ENCODE assay signal across 17 cellular contexts in the genomic region with DNA sequence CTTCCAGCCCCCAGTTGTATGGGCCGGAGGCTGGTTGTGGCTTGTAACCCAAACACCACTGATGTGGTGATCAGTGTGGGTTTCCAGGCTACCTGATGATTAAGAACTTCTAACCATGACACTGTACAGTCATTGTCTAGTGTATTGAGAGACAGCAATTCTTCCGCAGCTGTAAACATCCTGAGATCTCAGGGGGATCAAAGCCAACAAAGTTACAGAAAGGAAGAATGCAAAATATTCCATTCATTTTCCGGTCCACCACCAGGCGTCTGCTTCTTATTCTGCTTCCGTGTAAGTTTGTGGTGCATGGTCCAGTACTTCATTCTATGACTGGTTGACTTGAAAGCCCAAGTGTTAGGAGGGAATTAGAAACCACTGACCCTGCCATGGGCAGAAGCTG. TPM values are rescaled to one million over a fixed set of nuclear protein-coding genes. Genes with fewer than 3 reads are reported as not detected.
DNase-seq lines count a peak whose midpoint lies in the region; TF ChIP-seq lines count a peak whose summit lies in the region.
"Had no signal": no experiment of that assay in that cellular context is flagged by ENCODE, and none has a peak within 500 bp of the region (broad histone marks: within the 10 kb centered on the region; RNA-seq: fewer than 3 reads in every experiment).

No MANE protein-coding gene starts in this region.

- CTCF ChIA-PET in BJ (lab: Yijun Ruan, JAX): interaction anchor here (0.6 to 1.7 kb wide), 5 partner anchors 14 to 391 kb away, joined by 3 to 4 read pairs (median 3); no protein-coding TSS in a partner anchor

- H3K36me3 ChIP-seq in BJ (ENCODE audit: control insufficient read depth, insufficient read depth, low read length): no peaks in the 10 kb centered on the region
- no peaks in the 10 kb centered on the region for H3K36me3 ChIP-seq in endodermal cell (ENCODE audit: control insufficient read depth, insufficient read depth, low read length)
- H3K36me3 ChIP-seq: uterus had no signal

- H3K27me3 ChIP-seq in BJ (ENCODE audit: control insufficient read depth, insufficient read depth, low read length) (no peaks in the 10 kb centered on the region), endodermal cell (ENCODE audit: control insufficient read depth, insufficient read depth, low read length, poor library complexity, severe bottlenecking) (peaks cover 8% of the 10 kb centered on the region)
- H3K27me3 ChIP-seq: uterus had no signal

- peaks cover 13% of the 10 kb centered on the region for H3K9me3 Mint-ChIP-seq in endodermal cell
- H3K9me3 Mint-ChIP-seq: activated naive CD8-positive, alpha-beta T cell treated with anti-CD3 and anti-CD28 coated beads, Interleukin-2, amount 10 ng/mL, durations not matched to agents 7 days and 5 days; T-helper 1 cell treated with Interleukin-12 subunit alpha and Interleukin-12 subunit beta and Interleukin-4 antibody, amounts not matched to agents 30 μg/mL and 1 μg/mL, for 36 hours had no signal

- no peaks in the 10 kb centered on the region for H3K4me1 Mint-ChIP-seq in endodermal cell
- H3K4me1 Mint-ChIP-seq: activated CD4-positive, alpha-beta T cell treated with anti-CD3 and anti-CD28 coated beads for 36 hours; activated naive CD8-positive, alpha-beta T cell treated with anti-CD3 and anti-CD28 coated beads, Interleukin-2, amount 10 ng/mL, durations not matched to agents 7 days and 5 days had no signal

- H3K9ac ChIP-seq in endodermal cell (ENCODE audit: extremely low read depth, low read length, poor library complexity, severe bottlenecking): no peak overlapping the region

- H3K36me3 Mint-ChIP-seq in endodermal cell (ENCODE audit: low read depth): no peaks in the 10 kb centered on the region
- H3K36me3 Mint-ChIP-seq: activated naive CD8-positive, alpha-beta T cell treated with anti-CD3 and anti-CD28 coated beads, Interleukin-2, amount 10 ng/mL, durations not matched to agents 7 days and 5 days had no signal

- in situ Hi-C loops in G401 (cut with HindIII; ENCODE audit: low sequenced_read_pairs): no loop called here

- peaks cover 9% of the 10 kb centered on the region for H3K9me3 ChIP-seq in endodermal cell (ENCODE audit: control insufficient read depth, low read length)
- H3K9me3 ChIP-seq: uterus had no signal

- no peak for DNase-seq in BJ (ENCODE audit: low read depth)
- DNase-seq in LHCN-M2 (ENCODE audit: low read depth): peak; percentile 89
- DNase-seq in endodermal cell: no peak
- peak; percentile 71 for DNase-seq in myocyte (ENCODE audit: low read depth)
- no peak for DNase-seq in NCI-H146 treated with DMSO at 0.1 percent for 48 hours (lab: John Stamatoyannopoulos, UW; ENCODE audit: unreplicated experiment)
- no peak for DNase-seq in activated T-cell treated with anti-CD3 and anti-CD28 coated beads for 4 hours
- no peak for DNase-seq in foreskin melanocyte
- no peak for DNase-seq in G401 (ENCODE audit: low spot score)
- DNase-seq: activated CD4-positive, alpha-beta T cell treated with anti-CD3 and anti-CD28 coated beads for 36 hours; activated naive CD8-positive, alpha-beta T cell treated with anti-CD3 and anti-CD28 coated beads, Interleukin-2, amount 10 ng/mL, durations not matched to agents 7 days and 5 days; CD4-positive, alpha-beta T cell; NCI-H1436 treated with DMSO at 0.1 percent for 48 hours; NCI-H446 treated with DMSO at 0.1 percent for 48 hours; uterus had no signal

- no peak overlapping the region for H3K27ac Mint-ChIP-seq in endodermal cell
- H3K27ac Mint-ChIP-seq: activated CD4-positive, alpha-beta T cell treated with anti-CD3 and anti-CD28 coated beads for 36 hours; activated naive CD8-positive, alpha-beta T cell treated with anti-CD3 and anti-CD28 coated beads, Interleukin-2, amount 10 ng/mL, durations not matched to agents 7 days and 5 days; CD4-positive, alpha-beta T cell; stimulated activated naive CD8-positive, alpha-beta T cell treated with anti-CD3 and anti-CD28 coated beads, Interleukin-15, Interleukin-2, amounts not matched to agents 100 ng/mL and 50 ng/mL, for 24 hours; T-helper 1 cell treated with Interleukin-12 subunit alpha and Interleukin-12 subunit beta and Interleukin-4 antibody, amounts not matched to agents 30 μg/mL and 1 μg/mL, for 36 hours had no signal

- WGBS in endodermal cell (ENCODE audit: insufficient coverage in 1 of 2, insufficient read length in 1 of 2), 2 experiments: 89 to 94% methylated on average over 3 to 5 of the region's 5 CpGs

- H3K4me3 ChIP-seq in BJ (ENCODE audit: low read depth, low read length) (no peak overlapping the region), endodermal cell (ENCODE audit: low read length) (no peak overlapping the region)
- H3K4me3 ChIP-seq: K562, uterus had no signal

- peaks cover 19% of the 10 kb centered on the region for H3K27me3 Mint-ChIP-seq in endodermal cell (ENCODE audit: insufficient read depth)

- POLR2A ChIA-PET in BJ (lab: Charles Lee): no interaction called here

- TF ChIP-seq CTCF in BJ (IDR thresholded peaks at IDR 0.05; ENCODE audit: insufficient read depth, low read depth, low read length) (peak; percentile 35), endodermal cell (conservative IDR thresholded peaks at IDR 0.05) (peak; percentile 10)

- H3K4me3 Mint-ChIP-seq in endodermal cell: no peak overlapping the region
- H3K4me3 Mint-ChIP-seq: activated CD4-positive, alpha-beta T cell treated with anti-CD3 and anti-CD28 coated beads for 36 hours; activated naive CD8-positive, alpha-beta T cell treated with anti-CD3 and anti-CD28 coated beads, Interleukin-2, amount 10 ng/mL, durations not matched to agents 7 days and 5 days; CD4-positive, alpha-beta T cell; stimulated activated naive CD8-positive, alpha-beta T cell treated with anti-CD3 and anti-CD28 coated beads, Interleukin-15, Interleukin-2, amounts not matched to agents 100 ng/mL and 50 ng/mL, for 24 hours; T-helper 1 cell treated with Interleukin-12 subunit alpha and Interleukin-12 subunit beta and Interleukin-4 antibody, amounts not matched to agents 30 μg/mL and 1 μg/mL, for 36 hours had no signal

- no peak overlapping the region for H3K27ac ChIP-seq in endodermal cell (ENCODE audit: low read depth, low read length)
- H3K27ac ChIP-seq: uterus had no signal

- H3K4me1 ChIP-seq in endodermal cell (ENCODE audit: control insufficient read depth, insufficient read depth, low read length): no peaks in the 10 kb centered on the region
- H3K4me1 ChIP-seq: uterus had no signal

RNA-seq across cellular contexts. Expression of a gene that starts 10.3 kb away (rescaled TPM):
- polyA plus RNA-seq in BJ (2011; rRNA removed): 4.4 and 5.1 TPM in 2 replicates
- 9.5 and 12.8 TPM in 2 replicates for polyA minus RNA-seq in BJ (2011; rRNA and poly(A)+ RNA removed)
- 2.6 and 4.4 TPM in 2 replicates for total RNA-seq in LHCN-M2 (2014; rRNA removed)
- polyA plus RNA-seq in LHCN-M2 (2012): 3.4 TPM
- 10 to 100 TPM in 1 of 2 donors, 1 to 10 TPM in 1; 2.7 to 10.2 TPM for total RNA-seq in endodermal cell
- polyA plus RNA-seq in endodermal cell (2013, experiment 1 of 2): 54.9 TPM
- polyA plus RNA-seq in endodermal cell (2013, experiment 2 of 2): 52.9 TPM
- total RNA-seq in myocyte: 2.7 and 3.7 TPM in 2 replicates
- 1.8 TPM for polyA plus RNA-seq in myocyte (2012)
- not detected in 2 replicates for total RNA-seq in G401 (2014; rRNA removed; shearing (Covaris generic))

Comparison
In these comparisons a context has a peak if more than half of its experiments do, and no peak if none do; other contexts are left out.
1. DNase-seq: peak in LHCN-M2 (single experiment) and myocyte (single experiment); none in BJ (single experiment), endodermal cell (single experiment), NCI-H146 treated with DMSO at 0.1 percent for 48 hours (single experiment), activated T-cell treated with anti-CD3 and anti-CD28 coated beads for 4 hours (single experiment), foreskin melanocyte (single experiment) and G401 (single experiment).